ENCODE assay signal across 8 cellular contexts in genomic region chr7:4883352-4884144, GRCh38. TPM values are rescaled to one million over a fixed set of nuclear protein-coding genes. Genes with fewer than 3 reads are reported as not detected.
A peak's percentile ranks its signal among the peaks of the same experiment; 100 is the strongest.
DNase-seq lines count a peak whose midpoint lies in the region; ATAC-seq and TF ChIP-seq lines count a peak whose summit lies in the region.

TSS of gene RADIL (minus strand) at chr7:4883716. CDS start at chr7:4878139, 5,577 bp downstream.

- peak; percentile 65 for ATAC-seq in HG03066 (IDR thresholded peaks at IDR 0.05; ENCODE audit: low read depth, unreplicated experiment)
- peak; percentile 91 for ATAC-seq in left lung

- intact Hi-C loops in left lung (cut with DNase I) = no loop called here

- peak; percentile 47 for TF ChIP-seq CTCF in GM12864 (IDR thresholded peaks at IDR 0.05; ENCODE audit: low read depth, low read length, missing control alignments)
- TF ChIP-seq CTCF in left lung (IDR thresholded peaks at IDR 0.05) = peak; percentile 72 to 82

- H3K36me3 ChIP-seq in left lung = no peaks in the 10 kb centered on the region

- no peaks in the 10 kb centered on the region for H3K9me3 ChIP-seq in left lung

- H3K27ac ChIP-seq in left lung = peak within 1 kb of the TSS; percentile 74 to 82

- peaks cover 4 to 18% of the 10 kb centered on the region in 2 donors for H3K4me1 ChIP-seq in left lung

- DNase-seq in GM12864 (ENCODE audit: low read depth) = no peak
- peak; percentile 83 for DNase-seq in NCI-H345 treated with DMSO at 0.1 percent for 48 hours (lab: John Stamatoyannopoulos, UW; ENCODE audit: unreplicated experiment)
- DNase-seq in activated CD4-positive, alpha-beta T cell treated with anti-CD3 and anti-CD28 coated beads, Interleukin-2, amount 50 U/mL, for 4 hours = peak; percentile 77
- peak; percentile 68 for DNase-seq in dedifferentiated amniotic fluid mesenchymal stem cell (ENCODE audit: extremely low spot score)
- peak; percentile 91 to 92 for DNase-seq in left lung
- DNase-seq in stimulated activated CD4-positive, alpha-beta T cell treated with anti-CD3 and anti-CD28 coated beads, Interleukin-2, amount 100 ng/mL, for 4 hours (ENCODE audit: low read depth) = peak; percentile 77
- no peak for DNase-seq in HuH-7.5 (ENCODE audit: low spot score)

- no peak within 1 kb of the TSS for H3K4me3 ChIP-seq in GM12864 (ENCODE audit: low read depth, low read length)
- H3K4me3 ChIP-seq in left lung = peak within 1 kb of the TSS; percentile 51 to 52

- H3K27me3 ChIP-seq in left lung = peaks cover 0 to 30% of the 10 kb centered on the region in 2 donors

RNA-seq across cellular contexts. Expression of gene RADIL, which starts in this region (rescaled TPM):
- total RNA-seq in left lung = 1 to 10 TPM; 6.2 to 8.0 TPM

Comparison
In these comparisons a context has a peak if more than half of its experiments do, and no peak if none do; other contexts are left out.
1. DNase-seq: peak in NCI-H345 treated with DMSO at 0.1 percent for 48 hours (single experiment), activated CD4-positive, alpha-beta T cell treated with anti-CD3 and anti-CD28 coated beads, Interleukin-2, amount 50 U/mL, for 4 hours (2 of 2), dedifferentiated amniotic fluid mesenchymal stem cell (single experiment), left lung (2 of 2) and stimulated activated CD4-positive, alpha-beta T cell treated with anti-CD3 and anti-CD28 coated beads, Interleukin-2, amount 100 ng/mL, for 4 hours (single experiment); none in GM12864 (single experiment) and HuH-7.5 (single experiment).